Comparison of ENCODE assay signal across 8 cellular contexts in the genomic region with DNA sequence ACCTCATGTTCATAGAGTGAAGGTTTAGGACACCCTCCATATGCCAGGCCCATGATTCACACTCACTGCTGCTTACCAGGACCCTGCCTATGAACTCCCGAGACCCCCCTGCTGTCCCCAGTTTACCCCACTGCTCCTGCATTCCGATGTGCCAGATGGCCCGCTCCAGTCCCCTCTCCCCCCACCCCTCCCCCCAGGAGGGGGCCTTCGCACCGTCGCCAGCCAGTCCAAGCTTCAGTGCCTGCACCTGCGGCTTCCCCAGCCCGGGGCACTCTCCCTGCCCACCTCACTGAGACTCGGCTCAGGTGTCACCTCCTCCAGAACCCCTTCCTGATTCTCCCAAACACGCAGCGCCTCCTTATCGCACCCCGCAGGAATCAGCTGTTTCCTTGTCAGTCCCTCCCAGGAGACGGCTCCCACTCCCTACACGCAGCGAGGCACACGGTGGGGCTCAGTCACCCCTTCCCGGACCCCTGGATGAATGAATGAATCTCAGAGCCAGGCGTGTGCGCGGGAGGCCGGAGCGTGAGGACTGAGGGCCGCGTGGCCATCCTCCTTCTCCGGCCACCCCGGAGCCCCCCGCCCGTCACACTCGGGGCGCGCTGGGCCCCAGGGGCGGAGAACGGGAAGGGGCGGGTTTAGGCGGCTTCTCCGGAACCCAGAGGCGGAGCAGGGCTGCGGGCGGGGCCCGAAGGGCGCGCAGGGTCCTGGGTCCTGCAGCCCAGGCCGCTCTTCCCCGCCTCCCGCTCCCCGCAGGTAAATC. TPM values are rescaled to one million over a fixed set of nuclear protein-coding genes. Genes with fewer than 3 reads are reported as not detected.
DNase-seq lines count a peak whose midpoint lies in the region; ATAC-seq and TF ChIP-seq lines count a peak whose summit lies in the region.

No MANE protein-coding gene starts in this region.

- TF ChIP-seq CTCF in nephron (IDR thresholded peaks at IDR 0.05; ENCODE audit: unreplicated experiment in 3 of 3) (no peak), transverse colon (IDR thresholded peaks at IDR 0.05) (no peak)

- H3K27ac ChIP-seq in transverse colon: peak overlapping the region; percentile 94 to 99 (median 98)

- no peaks in the 10 kb centered on the region for H3K36me3 Mint-ChIP-seq in nephron (ENCODE audit: low read depth)

- TF ChIP-seq EP300 in transverse colon (IDR thresholded peaks at IDR 0.05; ENCODE audit: low read depth): no peak

- peaks cover 7% of the 10 kb centered on the region for H3K27me3 ChIP-seq in NT2/D1 (ENCODE audit: insufficient read depth, insufficient read length)
- no peaks in the 10 kb centered on the region for H3K27me3 ChIP-seq in transverse colon

- 0% methylated on average over 45 of the region's 47 CpGs; no CpG with 5 or more reads in 1 of the 2 donors for WGBS in transverse colon (ENCODE audit: low coverage in 1 of 2), 2 donors

- no peaks in the 10 kb centered on the region for H3K27me3 Mint-ChIP-seq in nephron (ENCODE audit: low read depth)

- peak; percentile 72 for TF ChIP-seq POLR2A in transverse colon (IDR thresholded peaks at IDR 0.05)

- no peaks in the 10 kb centered on the region for H3K9me3 Mint-ChIP-seq in nephron

- peak overlapping the region; percentile 72 for H3K9ac ChIP-seq in NT2/D1 (ENCODE audit: insufficient read length, low read depth)

- peaks cover 16% of the 10 kb centered on the region for H3K4me1 ChIP-seq in NT2/D1 (ENCODE audit: insufficient read depth, insufficient read length)
- peaks cover 45 to 78% (median 70%) of the 10 kb centered on the region in 4 donors for H3K4me1 ChIP-seq in transverse colon

- intact Hi-C loops in transverse colon (cut with DNase I; ENCODE audit: low total_unique reads): no loop called here

- H3K9me3 ChIP-seq in NT2/D1 (ENCODE audit: insufficient read depth, low read length): no peaks in the 10 kb centered on the region
- no peaks in the 10 kb centered on the region for H3K9me3 ChIP-seq in transverse colon

- peak; percentile 4 for DNase-seq in NCI-H2107 treated with DMSO at 0.1 percent for 48 hours (lab: John Stamatoyannopoulos, UW; ENCODE audit: unreplicated experiment)
- no peak for DNase-seq in NCI-H2107 (lab: John Stamatoyannopoulos, UW)
- no peak for DNase-seq in NT2/D1 (ENCODE audit: low read depth, low spot score)
- DNase-seq in activated T-cell treated with anti-CD3 and anti-CD28 coated beads, Interleukin-2, amount 50 U/mL, for 48 hours: peak; percentile 78 to 82
- DNase-seq in fibroblast of gingiva (ENCODE audit: low read depth): peak; percentile 57
- peak; percentile 84 for DNase-seq in transverse colon

- peak overlapping the region; percentile 62 to 65 (median 64) for H3K27ac Mint-ChIP-seq in nephron

- peak overlapping the region; percentile 77 to 87 (median 84) for H3K4me3 Mint-ChIP-seq in nephron

- H3K36me3 ChIP-seq in NT2/D1 (ENCODE audit: insufficient read depth, insufficient read length, low read length) (peaks cover 10% of the 10 kb centered on the region), transverse colon (peaks cover 0 to 2% (median 0%) of the 10 kb centered on the region in 4 donors)

- peaks cover 47% of the 10 kb centered on the region for H3K4me1 Mint-ChIP-seq in nephron

- peak; percentile 38 for ATAC-seq in HG03135 (IDR thresholded peaks at IDR 0.05; ENCODE audit: unreplicated experiment)

- in situ Hi-C loops in transverse colon (cut with MboI; ENCODE audit: low pct_ligation_motif_present in 1 of 4, low pct_unique_long_range_greater_than_20kb in 1 of 4, low sequenced_read_pairs in 3 of 4): no loop called here

- peak overlapping the region; percentile 56 for H3K4me3 ChIP-seq in NT2/D1 (ENCODE audit: insufficient read length, low read depth)
- H3K4me3 ChIP-seq in transverse colon: peak overlapping the region; percentile 65 to 80 (median 76)

RNA-seq across cellular contexts. Expression of gene MYO1C, which starts 1.7 kb away (rescaled TPM):
- 100 to 1,000 TPM; 163 to 456 (median 219) TPM for total RNA-seq in transverse colon

RNA-seq across cellular contexts. Expression of gene INPP5K, which starts 25.6 kb away (rescaled TPM):
- 100 to 1,000 TPM in 1 of 4 donors, 10 to 100 TPM in 3; 10.9 to 114 (median 81.9) TPM for total RNA-seq in transverse colon

RNA-seq across cellular contexts. Expression of gene CRK, which starts 34.8 kb away (rescaled TPM):
- 10 to 100 TPM; 33.4 to 95.3 (median 63.4) TPM for total RNA-seq in transverse colon

Comparison
In these comparisons a context has a peak if more than half of its experiments do, and no peak if none do; other contexts are left out.
1. DNase-seq: peak in NCI-H2107 treated with DMSO at 0.1 percent for 48 hours (single experiment), activated T-cell treated with anti-CD3 and anti-CD28 coated beads, Interleukin-2, amount 50 U/mL, for 48 hours (2 of 2), fibroblast of gingiva (single experiment) and transverse colon (single experiment); none in NCI-H2107 (single experiment) and NT2/D1 (single experiment).